8 cellular contexts compared by ENCODE assay signal in the genomic region with DNA sequence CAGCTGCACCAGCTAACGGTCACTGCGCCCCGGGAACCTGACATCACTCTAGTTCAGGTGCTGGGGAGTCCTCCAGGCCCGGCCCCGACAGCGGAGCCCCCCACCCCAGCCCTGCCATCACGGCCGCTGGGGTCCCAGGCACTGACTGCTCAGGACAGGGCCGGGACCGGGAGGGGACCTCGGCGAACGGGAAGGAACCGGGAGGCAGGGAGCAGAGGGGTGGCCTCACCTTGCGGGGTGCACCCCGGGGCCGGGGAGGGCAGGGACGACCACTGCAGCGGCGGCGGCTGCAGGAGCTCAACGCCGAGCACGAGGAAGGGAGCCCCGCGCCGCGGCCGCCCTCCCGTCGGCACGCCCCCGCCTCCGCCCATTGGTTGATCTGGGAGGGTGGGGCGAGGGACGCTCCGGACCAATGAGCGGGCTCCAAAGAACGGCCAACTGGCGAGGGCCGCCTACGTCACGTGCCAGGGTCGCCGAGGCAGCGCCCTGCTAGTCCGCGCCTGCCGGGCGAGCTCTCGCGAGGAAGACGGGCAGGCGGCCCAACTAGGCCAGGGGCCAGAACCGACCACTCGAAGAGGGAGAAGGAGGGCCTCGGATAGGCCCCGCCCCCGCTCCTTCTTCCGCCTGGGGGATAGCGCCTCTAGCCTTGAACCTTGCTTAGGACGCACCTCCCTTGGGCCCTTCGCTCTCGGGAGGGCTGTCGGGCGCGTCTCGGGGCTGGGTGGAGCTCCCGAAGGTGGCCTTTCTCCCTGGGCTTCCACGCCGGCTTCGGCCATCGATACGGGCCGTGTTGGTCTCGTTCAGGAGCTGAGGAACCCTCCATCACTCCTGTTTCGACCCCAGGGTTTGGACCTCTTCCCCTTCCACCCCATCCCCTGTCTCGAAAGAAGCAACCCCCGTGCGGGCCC. TPM values are rescaled to one million over a fixed set of nuclear protein-coding genes. Genes with fewer than 3 reads are reported as not detected.
A peak's percentile ranks its signal among the peaks of the same experiment; 100 is the strongest.
DNase-seq lines count a peak whose midpoint lies in the region; ATAC-seq and TF ChIP-seq lines count a peak whose summit lies in the region.

A gene (minus strand): TSS at position 320 of the 908 bp plus-strand sequence. CDS start 7,653 bp downstream, outside the sequence.

- H3K27ac Mint-ChIP-seq in osteocyte (ENCODE audit: unreplicated experiment) = peak within 1 kb of the TSS; percentile 97

- no peaks in the 10 kb centered on the region for H3K27me3 ChIP-seq in thymus (ENCODE audit: control insufficient read depth, insufficient read depth)

- H3K4me1 ChIP-seq in thymus (ENCODE audit: control insufficient read depth, insufficient read depth, low read length) = peaks cover 14% of the 10 kb centered on the region

- peak within 1 kb of the TSS; percentile 81 for H3K4me3 ChIP-seq in thymus (ENCODE audit: low read length)

- H3K4me1 Mint-ChIP-seq in osteocyte (ENCODE audit: unreplicated experiment) = peaks cover 27% of the 10 kb centered on the region

- H3K9me3 Mint-ChIP-seq in osteocyte (ENCODE audit: unreplicated experiment) = no peaks in the 10 kb centered on the region

- peak within 1 kb of the TSS; percentile 89 for H3K4me3 Mint-ChIP-seq in osteocyte (ENCODE audit: unreplicated experiment)

- no peaks in the 10 kb centered on the region for H3K27me3 Mint-ChIP-seq in osteocyte (ENCODE audit: unreplicated experiment)

- H3K36me3 Mint-ChIP-seq in osteocyte (ENCODE audit: unreplicated experiment) = no peaks in the 10 kb centered on the region

- H3K9me3 ChIP-seq in thymus (ENCODE audit: control insufficient read depth) = no peaks in the 10 kb centered on the region

- under 1% methylated on average over 80 of the region's 80 CpGs for WGBS in thymus

- peak; percentile 99 for DNase-seq in NCI-H1417 (lab: John Stamatoyannopoulos, UW)
- DNase-seq in SW 1271 (lab: John Stamatoyannopoulos, UW) = peak; percentile 97 to 99
- peak; percentile 94 for DNase-seq in activated naive CD8-positive, alpha-beta T cell treated with anti-CD3 and anti-CD28 coated beads, Interleukin-2, amount 50 U/mL, for 16 hours (ENCODE audit: low read depth, low spot score)
- peak; percentile 98 to 100 (median 99) for DNase-seq in head of caudate nucleus
- DNase-seq in osteocyte (ENCODE audit: extremely low spot score, unreplicated experiment) = peak; percentile 100

- H3K27ac ChIP-seq in thymus (ENCODE audit: low read depth) = peak within 1 kb of the TSS; percentile 87

- TF ChIP-seq CTCF in GM12873 (IDR thresholded peaks at IDR 0.05; ENCODE audit: insufficient read depth, low read depth, low read length, missing control alignments) = peak; percentile 35
- TF ChIP-seq CTCF in osteocyte (IDR thresholded peaks at IDR 0.05) = no peak

- intact Hi-C loops in head of caudate nucleus (cut with DNase I) = loop anchor here (2.0 kb wide), 1 partner anchor 53 kb away; a partner anchor contains a TSS

- H3K36me3 ChIP-seq in thymus (ENCODE audit: control insufficient read depth, insufficient read depth) = no peaks in the 10 kb centered on the region

- ATAC-seq in HG02759 (IDR thresholded peaks at IDR 0.05; ENCODE audit: unreplicated experiment) = peak; percentile 93

RNA-seq across cellular contexts. Expression of the gene that starts here (rescaled TPM):
- 24.3 and 25.2 TPM in 2 replicates for total RNA-seq in osteocyte
- polyA plus RNA-seq in thymus = 21.4 TPM

Comparison
In these comparisons a context has a peak if more than half of its experiments do, and no peak if none do; other contexts are left out.
1. Peak in every context shown above with its lines: DNase-seq, ATAC-seq, H3K4me3 ChIP-seq and H3K27ac ChIP-seq.